27 cellular contexts compared by ENCODE assay signal in genomic region chr10:62149621-62150020, GRCh38.
"Had no signal": no experiment of that assay in that cellular context is flagged by ENCODE, and none has a peak within 500 bp of the region (broad histone marks: within the 10 kb centered on the region; RNA-seq: fewer than 3 reads in every experiment).

No MANE protein-coding gene starts in this region.

- H3K9me3 ChIP-seq: colonic mucosa, esophagus squamous epithelium, gastrocnemius medialis had no signal

- H3K4me1 ChIP-seq: colonic mucosa, gastrocnemius medialis had no signal

- H3K4me3 Mint-ChIP-seq: memory B cell; naive thymus-derived CD4-positive, alpha-beta T cell had no signal

- H3K36me3 ChIP-seq: colonic mucosa, esophagus squamous epithelium, gastrocnemius medialis, heart right ventricle, left lung had no signal

- H3K27ac Mint-ChIP-seq: memory B cell had no signal

- H3K27me3 ChIP-seq: colonic mucosa, dorsolateral prefrontal cortex, esophagus squamous epithelium, gastrocnemius medialis, heart right ventricle, left lung had no signal

- DNase-seq: cerebellar nuclear complex; colonic mucosa; cortex of kidney; dorsolateral prefrontal cortex; effector CD4-positive, alpha-beta T cell; effector memory CD4-positive, alpha-beta T cell; erythroblast; esophagus squamous epithelium; foreskin fibroblast; foreskin melanocyte; gastrocnemius medialis; glutamatergic neuron; heart right ventricle; hippocampal formation; left cardiac atrium; left lung; left ventricle myocardium superior; mammary epithelial cell; mesendoderm; midbrain; naive thymus-derived CD4-positive, alpha-beta T cell had no signal

- H3K27me3 Mint-ChIP-seq: memory B cell; naive thymus-derived CD4-positive, alpha-beta T cell had no signal

- H3K4me3 ChIP-seq: colonic mucosa, dorsolateral prefrontal cortex, esophagus squamous epithelium, gastrocnemius medialis, heart right ventricle, left lung, lung had no signal

- H3K27ac ChIP-seq: colonic mucosa, dorsolateral prefrontal cortex, epithelial cell of prostate, esophagus squamous epithelium, gastrocnemius medialis, left lung had no signal

- ATAC-seq: esophagus mucosa; gastrocnemius medialis; heart right ventricle; left cardiac atrium; left lung; left ventricle myocardium superior; naive thymus-derived CD4-positive, alpha-beta T cell had no signal

- H3K9me3 Mint-ChIP-seq: memory B cell had no signal

- FAIRE-seq: islet of Langerhans, keratinocyte had no signal
